26 cellular contexts compared by ENCODE assay signal in the genomic region with DNA sequence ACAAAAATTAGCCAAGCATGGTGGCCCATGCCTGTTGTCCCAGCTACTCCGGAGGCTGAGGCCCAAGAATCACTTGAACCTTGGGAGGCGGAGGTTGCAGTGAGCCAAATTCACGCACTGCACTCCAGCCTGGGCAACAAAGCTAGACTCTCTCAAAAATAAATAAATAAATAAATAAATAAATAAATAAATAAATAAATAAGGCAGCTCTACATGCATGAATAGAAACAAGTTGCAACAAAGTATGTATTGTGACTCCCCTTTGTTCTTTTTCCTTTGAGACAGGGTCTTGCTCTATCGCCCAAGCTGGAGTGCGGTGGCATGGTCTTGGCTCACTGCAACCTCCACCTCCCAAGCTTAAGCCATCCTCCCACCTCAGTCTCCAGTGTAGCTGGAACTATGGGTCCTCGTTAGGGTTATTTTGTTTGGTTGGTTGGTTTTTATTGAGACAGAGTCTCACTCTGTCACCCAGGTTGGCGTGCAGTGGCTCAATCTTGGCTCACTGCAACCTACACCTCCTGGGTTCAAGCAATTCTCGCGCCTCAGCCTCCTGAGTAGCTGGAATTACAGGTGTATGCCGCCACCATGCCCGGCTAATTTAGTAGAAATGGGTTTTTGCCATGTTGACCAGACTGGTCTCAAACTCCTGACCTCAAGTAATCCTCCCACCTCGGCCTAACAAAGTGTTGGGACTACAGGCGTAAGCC. TPM values are rescaled to one million over a fixed set of nuclear protein-coding genes. Genes with fewer than 3 reads are reported as not detected.
DNase-seq lines count a peak whose midpoint lies in the region; ATAC-seq and TF ChIP-seq lines count a peak whose summit lies in the region.
"Had no signal": no experiment of that assay in that cellular context is flagged by ENCODE, and none has a peak within 500 bp of the region (broad histone marks: within the 10 kb centered on the region; RNA-seq: fewer than 3 reads in every experiment).

No MANE protein-coding gene starts in this region.

- H3K36me3 ChIP-seq in suprapubic skin: no peaks in the 10 kb centered on the region
- H3K36me3 ChIP-seq: BE2C, brain microvascular endothelial cell, right lobe of liver had no signal

- no peak for TF ChIP-seq CTCF in suprapubic skin (IDR thresholded peaks at IDR 0.05)

- DNase-seq in activated T-cell treated with anti-CD3 and anti-CD28 coated beads, Interleukin-2, amount 50 U/mL, for 24 hours: no peak
- DNase-seq in activated T-cell treated with anti-CD3 and anti-CD28 coated beads, Interleukin-2, amount 50 U/mL, for 72 hours: no peak
- no peak for DNase-seq in activated T-helper 1 cell treated with anti-CD3 and anti-CD28 coated beads, Interleukin-12 subunit alpha, Interleukin-12 subunit beta, Interleukin-2, Interleukin-4 antibody, amounts not matched to agents 30 ng/mL and 10 ng/mL and 1 ng/mL, durations not matched to agents 14 hours and 24 hours and 36 hours (ENCODE audit: low spot score)
- peak; percentile 30 for DNase-seq in kidney tubule cell (ENCODE audit: low spot score)
- no peak for DNase-seq in suprapubic skin (ENCODE audit: low spot score in 2 of 2)
- DNase-seq in T-helper 1 cell: no peak
- DNase-seq: 8988T; activated CD4-positive, CD25-positive, alpha-beta regulatory T cell treated with anti-CD3 and anti-CD28 coated beads, Interleukin-2, amount 50 U/mL, for 72 hours; activated naive CD8-positive, alpha-beta T cell treated with anti-CD3 and anti-CD28 coated beads, Interleukin-2, amount 50 U/mL, for 24 hours; activated T-cell treated with anti-CD3 and anti-CD28 coated beads, Interleukin-2, amount 50 U/mL, for 48 hours; BE2C; brain microvascular endothelial cell; Calu3; cortex of kidney; HCEC 1CT; NCI-H1694 treated with DMSO at 0.1 percent for 48 hours; NCI-H2171 treated with DMSO at 0.1 percent for 48 hours; NCI-H526; right lobe of liver; stimulated activated CD4-positive, alpha-beta T cell treated with anti-CD3 and anti-CD28 coated beads, Interleukin-15, amount 100 ng/mL, for 24 hours had no signal

- no peaks in the 10 kb centered on the region for H3K27me3 ChIP-seq in suprapubic skin
- H3K27me3 ChIP-seq: BE2C, brain microvascular endothelial cell, right lobe of liver had no signal

- no peaks in the 10 kb centered on the region for H3K27me3 Mint-ChIP-seq in activated T-cell treated with anti-CD3 and anti-CD28 coated beads, Interleukin-2, amount 50 U/mL, for 24 hours
- no peaks in the 10 kb centered on the region for H3K27me3 Mint-ChIP-seq in activated T-cell treated with anti-CD3 and anti-CD28 coated beads, Interleukin-2, amount 50 U/mL, for 72 hours (ENCODE audit: low read depth)
- no peaks in the 10 kb centered on the region for H3K27me3 Mint-ChIP-seq in activated T-helper 1 cell treated with anti-CD3 and anti-CD28 coated beads, Interleukin-12 subunit alpha, Interleukin-12 subunit beta, Interleukin-2, Interleukin-4 antibody, amounts not matched to agents 30 ng/mL and 10 ng/mL and 1 ng/mL, durations not matched to agents 14 hours and 24 hours and 36 hours (ENCODE audit: insufficient read depth)
- H3K27me3 Mint-ChIP-seq: activated naive CD8-positive, alpha-beta T cell treated with anti-CD3 and anti-CD28 coated beads, Interleukin-2, amount 50 U/mL, for 24 hours had no signal

- ATAC-seq in activated T-cell treated with anti-CD3 and anti-CD28 coated beads, Interleukin-2, amount 50 U/mL, for 72 hours (replicated peaks in 1 of 2): no peak
- no peak for ATAC-seq in HG03520 (IDR thresholded peaks at IDR 0.05; ENCODE audit: unreplicated experiment)
- ATAC-seq in HG02798 (IDR thresholded peaks at IDR 0.05; ENCODE audit: poor library complexity, unreplicated experiment): no peak
- ATAC-seq: activated naive CD8-positive, alpha-beta T cell treated with anti-CD3 and anti-CD28 coated beads, Interleukin-2, amount 50 U/mL, for 24 hours; left lobe of liver; right lobe of liver had no signal

- H3K27ac ChIP-seq in suprapubic skin: peak overlapping the region; percentile 9
- H3K27ac ChIP-seq: brain microvascular endothelial cell, parathyroid adenoma, right lobe of liver had no signal

- peaks cover 26% of the 10 kb centered on the region for H3K36me3 Mint-ChIP-seq in activated T-cell treated with anti-CD3 and anti-CD28 coated beads, Interleukin-2, amount 50 U/mL, for 24 hours (ENCODE audit: low read depth)
- peaks cover 10 to 22% of the 10 kb centered on the region in 2 donors for H3K36me3 Mint-ChIP-seq in activated T-cell treated with anti-CD3 and anti-CD28 coated beads, Interleukin-2, amount 50 U/mL, for 72 hours (ENCODE audit: insufficient read depth in 2 of 2)
- H3K36me3 Mint-ChIP-seq in activated T-helper 1 cell treated with anti-CD3 and anti-CD28 coated beads, Interleukin-12 subunit alpha, Interleukin-12 subunit beta, Interleukin-2, Interleukin-4 antibody, amounts not matched to agents 30 ng/mL and 10 ng/mL and 1 ng/mL, durations not matched to agents 14 hours and 24 hours and 36 hours (ENCODE audit: low read depth): peaks cover 20% of the 10 kb centered on the region

- peak overlapping the region; percentile 87 for H3K27ac Mint-ChIP-seq in activated T-cell treated with anti-CD3 and anti-CD28 coated beads, Interleukin-2, amount 50 U/mL, for 24 hours
- H3K27ac Mint-ChIP-seq in activated T-cell treated with anti-CD3 and anti-CD28 coated beads, Interleukin-2, amount 50 U/mL, for 72 hours: no peak overlapping the region
- peak overlapping the region; percentile 67 for H3K27ac Mint-ChIP-seq in activated T-helper 1 cell treated with anti-CD3 and anti-CD28 coated beads, Interleukin-12 subunit alpha, Interleukin-12 subunit beta, Interleukin-2, Interleukin-4 antibody, amounts not matched to agents 30 ng/mL and 10 ng/mL and 1 ng/mL, durations not matched to agents 14 hours and 24 hours and 36 hours
- H3K27ac Mint-ChIP-seq: nephron had no signal

- no peaks in the 10 kb centered on the region for H3K9me3 ChIP-seq in suprapubic skin
- H3K9me3 ChIP-seq: BE2C, right lobe of liver had no signal

- 83% methylated on average over 13 of the region's 13 CpGs for WGBS in suprapubic skin

- TF ChIP-seq EP300 in suprapubic skin (IDR thresholded peaks at IDR 0.05): no peak

- H3K4me3 Mint-ChIP-seq in activated T-cell treated with anti-CD3 and anti-CD28 coated beads, Interleukin-2, amount 50 U/mL, for 24 hours: no peak overlapping the region
- no peak overlapping the region for H3K4me3 Mint-ChIP-seq in activated T-cell treated with anti-CD3 and anti-CD28 coated beads, Interleukin-2, amount 50 U/mL, for 72 hours
- no peak overlapping the region for H3K4me3 Mint-ChIP-seq in activated T-helper 1 cell treated with anti-CD3 and anti-CD28 coated beads, Interleukin-12 subunit alpha, Interleukin-12 subunit beta, Interleukin-2, Interleukin-4 antibody, amounts not matched to agents 30 ng/mL and 10 ng/mL and 1 ng/mL, durations not matched to agents 14 hours and 24 hours and 36 hours
- H3K4me3 Mint-ChIP-seq: activated naive CD8-positive, alpha-beta T cell treated with anti-CD3 and anti-CD28 coated beads, Interleukin-2, amount 50 U/mL, for 24 hours; nephron had no signal

- peaks cover 2% of the 10 kb centered on the region for H3K9me3 Mint-ChIP-seq in activated T-cell treated with anti-CD3 and anti-CD28 coated beads, Interleukin-2, amount 50 U/mL, for 24 hours
- H3K9me3 Mint-ChIP-seq in activated T-cell treated with anti-CD3 and anti-CD28 coated beads, Interleukin-2, amount 50 U/mL, for 72 hours: no peaks in the 10 kb centered on the region
- no peaks in the 10 kb centered on the region for H3K9me3 Mint-ChIP-seq in activated T-helper 1 cell treated with anti-CD3 and anti-CD28 coated beads, Interleukin-12 subunit alpha, Interleukin-12 subunit beta, Interleukin-2, Interleukin-4 antibody, amounts not matched to agents 30 ng/mL and 10 ng/mL and 1 ng/mL, durations not matched to agents 14 hours and 24 hours and 36 hours
- H3K9me3 Mint-ChIP-seq: activated naive CD8-positive, alpha-beta T cell treated with anti-CD3 and anti-CD28 coated beads, Interleukin-2, amount 50 U/mL, for 24 hours had no signal

- intact Hi-C loops in activated T-helper 1 cell treated with anti-CD3 and anti-CD28 coated beads, Interleukin-12 subunit alpha, Interleukin-12 subunit beta, Interleukin-2, Interleukin-4 antibody, amounts not matched to agents 30 ng/mL and 10 ng/mL and 1 ng/mL, durations not matched to agents 14 hours and 24 hours and 36 hours (cut with micrococcal nuclease): loop anchor here (5.0 to 10.0 kb wide), 2 partner anchors 450 to 843 kb away; no protein-coding TSS in a partner anchor

- peaks cover 11% of the 10 kb centered on the region for H3K4me1 ChIP-seq in suprapubic skin
- H3K4me1 ChIP-seq: BE2C, parathyroid adenoma had no signal

- peaks cover 59% of the 10 kb centered on the region for H3K4me1 Mint-ChIP-seq in activated T-cell treated with anti-CD3 and anti-CD28 coated beads, Interleukin-2, amount 50 U/mL, for 24 hours (ENCODE audit: low read depth)
- H3K4me1 Mint-ChIP-seq in activated T-cell treated with anti-CD3 and anti-CD28 coated beads, Interleukin-2, amount 50 U/mL, for 72 hours (ENCODE audit: low read depth): peaks cover 70% of the 10 kb centered on the region
- peaks cover 37% of the 10 kb centered on the region for H3K4me1 Mint-ChIP-seq in activated T-helper 1 cell treated with anti-CD3 and anti-CD28 coated beads, Interleukin-12 subunit alpha, Interleukin-12 subunit beta, Interleukin-2, Interleukin-4 antibody, amounts not matched to agents 30 ng/mL and 10 ng/mL and 1 ng/mL, durations not matched to agents 14 hours and 24 hours and 36 hours (ENCODE audit: low read depth)

- H3K4me3 ChIP-seq in suprapubic skin: no peak overlapping the region
- H3K4me3 ChIP-seq: right lobe of liver had no signal

- no peak for TF ChIP-seq POLR2A in suprapubic skin (IDR thresholded peaks at IDR 0.05)

RNA-seq across cellular contexts. Expression of gene USP48, which starts 8.0 kb away (rescaled TPM):
- total RNA-seq in activated T-cell treated with anti-CD3 and anti-CD28 coated beads, Interleukin-2, amount 50 U/mL, for 72 hours: 100 to 1,000 TPM; 129 to 143 TPM
- 88.7 and 97.1 TPM in 2 replicates for total RNA-seq in activated T-helper 1 cell treated with anti-CD3 and anti-CD28 coated beads, Interleukin-12 subunit alpha, Interleukin-12 subunit beta, Interleukin-2, Interleukin-4 antibody, amounts not matched to agents 30 ng/mL and 10 ng/mL and 1 ng/mL, durations not matched to agents 14 hours and 24 hours and 36 hours
- total RNA-seq in suprapubic skin: 100 to 1,000 TPM in 1 of 4 donors, 10 to 100 TPM in 3; 27.7 to 151 (median 46.0) TPM

RNA-seq across cellular contexts. Expression of gene LDLRAD2, which starts 37.1 kb away (rescaled TPM):
- total RNA-seq in activated T-cell treated with anti-CD3 and anti-CD28 coated beads, Interleukin-2, amount 50 U/mL, for 72 hours: under 1 TPM; 0.05 to 0.07 TPM
- not detected in 2 replicates for total RNA-seq in activated T-helper 1 cell treated with anti-CD3 and anti-CD28 coated beads, Interleukin-12 subunit alpha, Interleukin-12 subunit beta, Interleukin-2, Interleukin-4 antibody, amounts not matched to agents 30 ng/mL and 10 ng/mL and 1 ng/mL, durations not matched to agents 14 hours and 24 hours and 36 hours
- under 1 TPM in 2 of 4 donors, not detected in 2; 0.13 to 0.29 TPM for total RNA-seq in suprapubic skin
- total RNA-seq: Calu3, HT1080, left lobe of liver, right lobe of liver had no signal
